In genomic region chr14:93132472-93133065, GRCh38 we compare ENCODE assay signal across 8 cellular contexts. TPM values are rescaled to one million over a fixed set of nuclear protein-coding genes. Genes with fewer than 3 reads are reported as not detected.
A peak's percentile ranks its signal among the peaks of the same experiment; 100 is the strongest.
DNase-seq lines count a peak whose midpoint lies in the region; ATAC-seq, FAIRE-seq and TF ChIP-seq lines count a peak whose summit lies in the region.

No MANE protein-coding gene starts in this region.

- H3K27ac Mint-ChIP-seq in T-helper 2 cell treated with Interferon-gamma antibody and Interleukin-4, amounts not matched to agents 5 μg/mL and 100 μg/mL, for 36 hours, result no peak overlapping the region

- no peak for ATAC-seq in HG03175 (IDR thresholded peaks at IDR 0.05; ENCODE audit: unreplicated experiment)
- ATAC-seq in GM18520 (IDR thresholded peaks at IDR 0.05; ENCODE audit: unreplicated experiment), result no peak

- no peak overlapping the region for H3K27ac ChIP-seq in kidney (ENCODE audit: low read depth in 2 of 2, low read length in 2 of 2)

- intact Hi-C loops in kidney (cut with DNase I), result loop anchor here (10.0 kb wide), 1 partner anchor 178 kb away; no protein-coding TSS in a partner anchor

- H3K9me3 Mint-ChIP-seq in T-helper 2 cell treated with Interferon-gamma antibody and Interleukin-4, amounts not matched to agents 5 μg/mL and 100 μg/mL, for 36 hours, result no peaks in the 10 kb centered on the region

- H3K36me3 Mint-ChIP-seq in T-helper 2 cell treated with Interferon-gamma antibody and Interleukin-4, amounts not matched to agents 5 μg/mL and 100 μg/mL, for 36 hours (ENCODE audit: low read depth), result no peaks in the 10 kb centered on the region

- no peak for FAIRE-seq in kidney (lab: Jason Lieb, UNC)

- H3K4me3 Mint-ChIP-seq in T-helper 2 cell treated with Interferon-gamma antibody and Interleukin-4, amounts not matched to agents 5 μg/mL and 100 μg/mL, for 36 hours, result no peak overlapping the region

- no peak overlapping the region for H3K9ac ChIP-seq in kidney (ENCODE audit: low read length in 2 of 2)

- no peaks in the 10 kb centered on the region for H3K36me3 ChIP-seq in kidney (ENCODE audit: control insufficient read depth in 1 of 2, insufficient read depth in 2 of 2, low read length in 2 of 2)

- peak; percentile 61 for TF ChIP-seq CTCF in astrocyte of the cerebellum (IDR thresholded peaks at IDR 0.05; ENCODE audit: low read depth, low read length, missing control alignments)
- TF ChIP-seq CTCF in kidney (IDR thresholded peaks at IDR 0.05; ENCODE audit: borderline replicate concordance, extremely low read depth, insufficient read depth), result peak; percentile 50

- no peaks in the 10 kb centered on the region for H3K9me3 ChIP-seq in kidney (ENCODE audit: control insufficient read depth in 1 of 2, low read length in 2 of 2)

- peak; percentile 13 for DNase-seq in stimulated activated CD4-positive, alpha-beta T cell treated with anti-CD3 and anti-CD28 coated beads, Interleukin-15, amount 100 ng/mL, for 24 hours
- DNase-seq in stimulated activated CD4-positive, alpha-beta T cell treated with anti-CD3 and anti-CD28 coated beads, Interleukin-4, amount 100 ng/mL, for 24 hours, result no peak
- DNase-seq in NCI-H1092 (lab: John Stamatoyannopoulos, UW) (peak; percentile 13), astrocyte of the cerebellum (ENCODE audit: low read depth) (no peak), kidney (no peak)
- DNase-seq in T-helper 2 cell treated with Interferon-gamma antibody and Interleukin-4, amounts not matched to agents 5 μg/mL and 100 μg/mL, for 36 hours (ENCODE audit: low spot score), result no peak

- H3K27me3 Mint-ChIP-seq in T-helper 2 cell treated with Interferon-gamma antibody and Interleukin-4, amounts not matched to agents 5 μg/mL and 100 μg/mL, for 36 hours (ENCODE audit: low read depth), result peaks cover 6% of the 10 kb centered on the region

- in situ Hi-C loops in astrocyte of the cerebellum (cut with HindIII; ENCODE audit: low sequenced_read_pairs), result no loop called here

- H3K4me3 ChIP-seq in astrocyte of the cerebellum (ENCODE audit: low read depth, low read length) (no peak overlapping the region), kidney (ENCODE audit: low read length in 2 of 2) (no peak overlapping the region)

- no peaks in the 10 kb centered on the region for H3K4me1 Mint-ChIP-seq in T-helper 2 cell treated with Interferon-gamma antibody and Interleukin-4, amounts not matched to agents 5 μg/mL and 100 μg/mL, for 36 hours (ENCODE audit: low read depth)

- peaks cover 0 to 2% of the 10 kb centered on the region in 2 donors for H3K4me1 ChIP-seq in kidney (ENCODE audit: control insufficient read depth in 1 of 2, insufficient read depth in 1 of 2, low read depth in 1 of 2, low read length in 2 of 2)

RNA-seq across cellular contexts. Expression of gene ITPK1, which starts 16.8 kb away (rescaled TPM):
- 92.0 TPM for total RNA-seq in kidney
- polyA plus RNA-seq in kidney (ENCODE audit: insufficient read depth, low read depth, low replicate concordance), result 43.6 TPM

RNA-seq across cellular contexts. Expression of gene MOAP1, which starts 52.1 kb away (rescaled TPM):
- total RNA-seq in kidney, result 38.4 TPM
- 40.1 TPM for polyA plus RNA-seq in kidney (ENCODE audit: insufficient read depth, low read depth, low replicate concordance)

RNA-seq across cellular contexts. Expression of gene LYSET, which starts 52.5 kb away (rescaled TPM):
- total RNA-seq in kidney, result 25.6 TPM
- 34.9 TPM for polyA plus RNA-seq in kidney (ENCODE audit: insufficient read depth, low read depth, low replicate concordance)

Comparison
In these comparisons a context has a peak if more than half of its experiments do, and no peak if none do; other contexts are left out.
1. DNase-seq: peak in stimulated activated CD4-positive, alpha-beta T cell treated with anti-CD3 and anti-CD28 coated beads, Interleukin-15, amount 100 ng/mL, for 24 hours (single experiment) and NCI-H1092 (single experiment); none in stimulated activated CD4-positive, alpha-beta T cell treated with anti-CD3 and anti-CD28 coated beads, Interleukin-4, amount 100 ng/mL, for 24 hours (single experiment), astrocyte of the cerebellum (single experiment), kidney (single experiment) and T-helper 2 cell treated with Interferon-gamma antibody and Interleukin-4, amounts not matched to agents 5 μg/mL and 100 μg/mL, for 36 hours (single experiment).